8 cellular contexts compared by ENCODE assay signal in genomic region chr4:189904420-189905027, GRCh38. TPM values are rescaled to one million over a fixed set of nuclear protein-coding genes. Genes with fewer than 3 reads are reported as not detected.
DNase-seq lines count a peak whose midpoint lies in the region; ATAC-seq and TF ChIP-seq lines count a peak whose summit lies in the region.
"Not testable (repeated sequence)": the region's sequence is repeated elsewhere in the genome, so short reads cannot be mapped to it uniquely, and the experiment has no call there.

No MANE protein-coding gene starts in this region.

- not testable (repeated sequence) for H3K4me3 Mint-ChIP-seq in activated naive CD8-positive, alpha-beta T cell treated with anti-CD3 and anti-CD28 coated beads, Interleukin-2, amount 50 U/mL, for 24 hours; naive B cell

- H3K9me3 ChIP-seq in SU-DHL-6 (ENCODE audit: insufficient read depth, low read length), result not testable (repeated sequence)

- not testable (repeated sequence) for H3K9me3 Mint-ChIP-seq in activated naive CD8-positive, alpha-beta T cell treated with anti-CD3 and anti-CD28 coated beads, Interleukin-2, amount 50 U/mL, for 24 hours; naive B cell

- not testable (repeated sequence) for H3K27ac ChIP-seq in SU-DHL-6 (ENCODE audit: low read depth, low read length)

- DNase-seq in D341Med (ENCODE audit: low spot score) (peak; percentile 56), foreskin melanocyte (peak; percentile 42), naive B cell (peak; percentile 16)
- peak; percentile 31 for DNase-seq in activated naive CD8-positive, alpha-beta T cell treated with anti-CD3 and anti-CD28 coated beads, Interleukin-2, amount 50 U/mL, for 24 hours
- DNase-seq in stimulated activated naive CD8-positive, alpha-beta T cell treated with anti-CD3 and anti-CD28 coated beads, Interleukin-15, Interleukin-2, amounts not matched to agents 100 U/mL and 50 U/mL, for 24 hours, result peak; percentile 35

- ATAC-seq in GM21423 (IDR thresholded peaks at IDR 0.05; ENCODE audit: unreplicated experiment) (peak; percentile 83), HG03442 (IDR thresholded peaks at IDR 0.05; ENCODE audit: unreplicated experiment) (peak; percentile 87), naive B cell (ENCODE audit: low read depth in 2 of 2) (peak in 1 of 2 donors; percentile 45)
- not testable (repeated sequence) for ATAC-seq in activated naive CD8-positive, alpha-beta T cell treated with anti-CD3 and anti-CD28 coated beads, Interleukin-2, amount 50 U/mL, for 24 hours; stimulated activated naive CD8-positive, alpha-beta T cell treated with anti-CD3 and anti-CD28 coated beads, Interleukin-15, Interleukin-2, amounts not matched to agents 100 U/mL and 50 U/mL, for 24 hours

- not testable (repeated sequence) for H3K27ac Mint-ChIP-seq in activated naive CD8-positive, alpha-beta T cell treated with anti-CD3 and anti-CD28 coated beads, Interleukin-2, amount 50 U/mL, for 24 hours; naive B cell

- not testable (repeated sequence) for H3K4me3 ChIP-seq in SU-DHL-6 (ENCODE audit: insufficient read depth, low read length, poor library complexity, severe bottlenecking)

- not testable (repeated sequence) for H3K36me3 Mint-ChIP-seq in activated naive CD8-positive, alpha-beta T cell treated with anti-CD3 and anti-CD28 coated beads, Interleukin-2, amount 50 U/mL, for 24 hours (ENCODE audit: low read depth); naive B cell

- peak; percentile 50 for TF ChIP-seq CTCF in SU-DHL-6 (IDR thresholded peaks at IDR 0.05; ENCODE audit: insufficient read depth, low read length, poor library complexity, severe bottlenecking)

- not testable (repeated sequence) for H3K4me2 ChIP-seq in SU-DHL-6 (ENCODE audit: low read depth, low read length, poor library complexity, severe bottlenecking)

- H2AFZ ChIP-seq in SU-DHL-6 (ENCODE audit: low read depth, low read length, severe bottlenecking), result not testable (repeated sequence)

- H4K20me1 ChIP-seq in SU-DHL-6 (ENCODE audit: low read depth, low read length), result not testable (repeated sequence)

- H3K4me1 Mint-ChIP-seq in activated naive CD8-positive, alpha-beta T cell treated with anti-CD3 and anti-CD28 coated beads, Interleukin-2, amount 50 U/mL, for 24 hours; naive B cell: not testable (repeated sequence)

- H3K27me3 Mint-ChIP-seq in activated naive CD8-positive, alpha-beta T cell treated with anti-CD3 and anti-CD28 coated beads, Interleukin-2, amount 50 U/mL, for 24 hours, result not testable (repeated sequence)
- peaks cover 0 to 11% (median 9%) of the 10 kb centered on the region in 3 donors for H3K27me3 Mint-ChIP-seq in naive B cell

- H3K36me3 ChIP-seq in SU-DHL-6 (ENCODE audit: low read length), result not testable (repeated sequence)

- not testable (repeated sequence) for H3K9ac ChIP-seq in SU-DHL-6 (ENCODE audit: low read length)

- not testable (repeated sequence) for H3K27me3 ChIP-seq in SU-DHL-6 (ENCODE audit: low read length)

- not testable (repeated sequence) for H3F3A ChIP-seq in SU-DHL-6 (ENCODE audit: insufficient read depth)

- not testable (repeated sequence) for H3K9me2 ChIP-seq in SU-DHL-6 (replicated peaks; ENCODE audit: insufficient read depth, low read length)

- not testable (repeated sequence) for H3K79me2 ChIP-seq in SU-DHL-6 (ENCODE audit: insufficient read depth, low read length)

RNA-seq across cellular contexts. Expression of gene FRG1, which starts 36.1 kb away (rescaled TPM):
- 10 to 100 TPM; 39.7 to 57.8 (median 53.9) TPM for polyA plus RNA-seq in naive B cell (ENCODE audit: low read depth in 6 of 6)
